13 cellular contexts compared by ENCODE assay signal in genomic region chr12:46477541-46477940, GRCh38.
"Had no signal": no experiment of that assay in that cellular context is flagged by ENCODE, and none has a peak within 500 bp of the region (broad histone marks: within the 10 kb centered on the region; RNA-seq: fewer than 3 reads in every experiment).

No MANE protein-coding gene starts in this region.

- H2AFZ ChIP-seq: parathyroid adenoma had no signal

- H3K27me3 Mint-ChIP-seq: activated B cell treated with CpG ODN at 0.5 μM for 24 hours; activated naive CD4-positive, alpha-beta T cell treated with anti-CD3 and anti-CD28 coated beads, Interleukin-2, amount 10 ng/mL, durations not matched to agents 7 days and 5 days had no signal

- H3K27ac ChIP-seq: ascending aorta, breast epithelium, epithelial cell of prostate, heart left ventricle, parathyroid adenoma, sigmoid colon had no signal

- H3K4me1 ChIP-seq: breast epithelium had no signal

- H3K27me3 ChIP-seq: ascending aorta, breast epithelium, heart left ventricle, sigmoid colon had no signal

- H3K4me3 Mint-ChIP-seq: activated B cell treated with CpG ODN at 0.5 μM for 24 hours; activated naive CD4-positive, alpha-beta T cell treated with anti-CD3 and anti-CD28 coated beads, Interleukin-2, amount 10 ng/mL, durations not matched to agents 7 days and 5 days; effector memory CD8-positive, alpha-beta T cell; immature natural killer cell had no signal

- ATAC-seq: effector memory CD8-positive, alpha-beta T cell; heart left ventricle had no signal

- H3K36me3 ChIP-seq: ascending aorta, breast epithelium, heart left ventricle, sigmoid colon had no signal

- H3K4me3 ChIP-seq: ascending aorta, breast epithelium, heart left ventricle, sigmoid colon had no signal

- DNase-seq: activated B cell treated with CpG ODN at 0.5 μM for 24 hours; activated naive CD4-positive, alpha-beta T cell treated with anti-CD3 and anti-CD28 coated beads, Interleukin-2, amount 10 ng/mL, durations not matched to agents 7 days and 5 days; cerebellar nuclear complex; dermis blood vessel endothelial cell; effector memory CD8-positive, alpha-beta T cell; heart left ventricle; immature natural killer cell; sigmoid colon; stimulated activated CD4-positive, alpha-beta T cell treated with anti-CD3 and anti-CD28 coated beads, Interleukin-1b, Interleukin-23, amount 100 ng/mL, for 48 hours had no signal

- H3K27ac Mint-ChIP-seq: activated B cell treated with CpG ODN at 0.5 μM for 24 hours; activated naive CD4-positive, alpha-beta T cell treated with anti-CD3 and anti-CD28 coated beads, Interleukin-2, amount 10 ng/mL, durations not matched to agents 7 days and 5 days; effector memory CD8-positive, alpha-beta T cell had no signal

- H3K9me3 Mint-ChIP-seq: activated B cell treated with CpG ODN at 0.5 μM for 24 hours; activated naive CD4-positive, alpha-beta T cell treated with anti-CD3 and anti-CD28 coated beads, Interleukin-2, amount 10 ng/mL, durations not matched to agents 7 days and 5 days; immature natural killer cell had no signal
